In genomic region chr3:191094057-191094456, GRCh38 we compare ENCODE assay signal across 18 cellular contexts.
A peak's percentile ranks its signal among the peaks of the same experiment; 100 is the strongest.
DNase-seq lines count a peak whose midpoint lies in the region; ATAC-seq and TF ChIP-seq lines count a peak whose summit lies in the region.
"Had no signal": no experiment of that assay in that cellular context is flagged by ENCODE, and none has a peak within 500 bp of the region (broad histone marks: within the 10 kb centered on the region; RNA-seq: fewer than 3 reads in every experiment).

No MANE protein-coding gene starts in this region.

- peaks cover 3% of the 10 kb centered on the region; the same call in 1 of the 2 replicates for H3K27me3 ChIP-seq in SK-N-SH (ENCODE audit: insufficient read depth)
- no peaks in the 10 kb centered on the region for H3K27me3 ChIP-seq in adipocyte (replicated peaks; ENCODE audit: control insufficient read depth, insufficient read depth, low read length)
- H3K27me3 ChIP-seq in endodermal cell (ENCODE audit: control insufficient read depth, insufficient read depth, low read length, poor library complexity, severe bottlenecking): no peaks in the 10 kb centered on the region
- H3K27me3 ChIP-seq in SJCRH30: no peaks in the 10 kb centered on the region

- ATAC-seq in SK-N-SH treated with all-trans-retinoic acid at 6 μM for 48 hours: no peak
- ATAC-seq: activated CD8-positive, alpha-beta T cell treated with anti-CD3 and anti-CD28 coated beads, Interleukin-2, amount 10 ng/mL, durations not matched to agents 7 days and 5 days had no signal

- WGBS in SK-N-SH (ENCODE audit: low lambda C conversion rate): 0% methylated on average over 1 of the region's 1 CpG
- 86 to 88% methylated on average over 1 of the region's 1 CpG for WGBS in endodermal cell (ENCODE audit: insufficient coverage in 1 of 2, insufficient read length in 1 of 2), 2 experiments

- no peaks in the 10 kb centered on the region for H3K4me1 Mint-ChIP-seq in endodermal cell
- H3K4me1 Mint-ChIP-seq: nephron progenitor cell had no signal

- TF ChIP-seq EP300 in SK-N-SH (IDR thresholded peaks at IDR 0.05; ENCODE audit: borderline replicate concordance in 1 of 2, low read depth in 1 of 2, low read length in 1 of 2): no peak

- no peaks in the 10 kb centered on the region for H3K36me3 Mint-ChIP-seq in endodermal cell (ENCODE audit: low read depth)

- H3K79me2 ChIP-seq in SK-N-SH (ENCODE audit: insufficient read depth): no peaks in the 10 kb centered on the region

- H3K27ac Mint-ChIP-seq in endodermal cell: no peak overlapping the region
- H3K27ac Mint-ChIP-seq: activated CD8-positive, alpha-beta T cell treated with anti-CD3 and anti-CD28 coated beads, Interleukin-2, amount 10 ng/mL, durations not matched to agents 7 days and 5 days; dendritic cell treated with granulocyte-macrophage colony-stimulating factor and Interleukin-4, amounts not matched to agents 40 ng/mL and 50 ng/mL, for 4 days; nephron progenitor cell had no signal

- H3K9me2 ChIP-seq in SK-N-SH: no peaks in the 10 kb centered on the region

- TF ChIP-seq CTCF in SK-N-SH (IDR thresholded peaks at IDR 0.05) (no peak), fibroblast of the aortic adventitia (IDR thresholded peaks at IDR 0.05; ENCODE audit: insufficient read depth, low read length) (no peak), endodermal cell (conservative IDR thresholded peaks at IDR 0.05) (no peak)

- no peak overlapping the region for H2AFZ ChIP-seq in SK-N-SH (ENCODE audit: low read depth)

- no peaks in the 10 kb centered on the region for H3K9me3 ChIP-seq in SK-N-SH
- H3K9me3 ChIP-seq in adipocyte (ENCODE audit: control insufficient read depth, low read length): no peaks in the 10 kb centered on the region
- H3K9me3 ChIP-seq in endodermal cell (ENCODE audit: control insufficient read depth, low read length): no peaks in the 10 kb centered on the region
- H3K9me3 ChIP-seq in SJCRH30 (replicated peaks): no peaks in the 10 kb centered on the region

- no peak overlapping the region for H3K4me2 ChIP-seq in SK-N-SH

- H4K20me1 ChIP-seq in SK-N-SH (ENCODE audit: insufficient read depth): no peaks in the 10 kb centered on the region

- H3K9ac ChIP-seq in SK-N-SH (no peak overlapping the region), adipocyte (ENCODE audit: low read length) (peak overlapping the region; percentile 76), endodermal cell (ENCODE audit: extremely low read depth, low read length, poor library complexity, severe bottlenecking) (no peak overlapping the region)

- no peaks in the 10 kb centered on the region for H3K4me1 ChIP-seq in SK-N-SH (ENCODE audit: control insufficient read depth in 1 of 2, insufficient read depth in 2 of 2, low read depth in 1 of 2, low read length in 1 of 2)
- peaks cover 15% of the 10 kb centered on the region for H3K4me1 ChIP-seq in adipocyte (ENCODE audit: control insufficient read depth, insufficient read depth, low read length)
- H3K4me1 ChIP-seq in endodermal cell (ENCODE audit: control insufficient read depth, insufficient read depth, low read length): no peaks in the 10 kb centered on the region
- H3K4me1 ChIP-seq in SJCRH30: no peaks in the 10 kb centered on the region

- POLR2A ChIA-PET in SK-N-SH (lab: Yijun Ruan, JAX): no interaction called here

- H3K27ac ChIP-seq in SK-N-SH (ENCODE audit: low read depth in 2 of 2, low read length in 1 of 2): no peak overlapping the region
- H3K27ac ChIP-seq in endodermal cell (ENCODE audit: low read depth, low read length): no peak overlapping the region
- no peak overlapping the region for H3K27ac ChIP-seq in SJCRH30
- H3K27ac ChIP-seq: 22Rv1, SK-N-MC had no signal

- peaks cover 2% of the 10 kb centered on the region for H3K27me3 Mint-ChIP-seq in endodermal cell (ENCODE audit: insufficient read depth)
- H3K27me3 Mint-ChIP-seq: dendritic cell treated with granulocyte-macrophage colony-stimulating factor and Interleukin-4, amounts not matched to agents 40 ng/mL and 50 ng/mL, for 4 days had no signal

- H3K4me3 Mint-ChIP-seq in endodermal cell: no peak overlapping the region
- H3K4me3 Mint-ChIP-seq: activated CD8-positive, alpha-beta T cell treated with anti-CD3 and anti-CD28 coated beads, Interleukin-2, amount 10 ng/mL, durations not matched to agents 7 days and 5 days; dendritic cell treated with granulocyte-macrophage colony-stimulating factor and Interleukin-4, amounts not matched to agents 40 ng/mL and 50 ng/mL, for 4 days; nephron progenitor cell had no signal

- H3K9me3 Mint-ChIP-seq in endodermal cell: no peaks in the 10 kb centered on the region
- H3K9me3 Mint-ChIP-seq: dendritic cell treated with granulocyte-macrophage colony-stimulating factor and Interleukin-4, amounts not matched to agents 40 ng/mL and 50 ng/mL, for 4 days; nephron progenitor cell had no signal

- no peaks in the 10 kb centered on the region for H3K36me3 ChIP-seq in SK-N-SH (replicated peaks in 1 of 2; ENCODE audit: control insufficient read depth in 1 of 2, insufficient read depth in 2 of 2, low read length in 1 of 2)
- H3K36me3 ChIP-seq in adipocyte (ENCODE audit: control insufficient read depth, insufficient read depth, low read length, severe bottlenecking): no peaks in the 10 kb centered on the region
- H3K36me3 ChIP-seq in endodermal cell (ENCODE audit: control insufficient read depth, insufficient read depth, low read length): no peaks in the 10 kb centered on the region
- H3K36me3 ChIP-seq in SJCRH30: no peaks in the 10 kb centered on the region

- H3F3A ChIP-seq in SK-N-SH (replicated peaks; ENCODE audit: insufficient read depth): no peaks in the 10 kb centered on the region

- TF ChIP-seq RAD21 in SK-N-SH (IDR thresholded peaks at IDR 0.05; ENCODE audit: low read length): no peak

- DNase-seq in SK-N-SH (no peak), adipocyte (ENCODE audit: low read depth) (peak; percentile 81), fibroblast of the aortic adventitia (ENCODE audit: low read depth) (peak; percentile 83), smooth muscle cell of the brain vasculature (ENCODE audit: low read depth, low spot score) (peak; percentile 6), endodermal cell (no peak), nucleus accumbens (lab: John Stamatoyannopoulos, UW) (no peak), SJCRH30 (no peak)
- DNase-seq: activated CD8-positive, alpha-beta T cell treated with anti-CD3 and anti-CD28 coated beads, Interleukin-2, amount 10 ng/mL, durations not matched to agents 7 days and 5 days; amygdala; COR-L47; KG1; NCI-H1436; NCI-H345; nephron progenitor cell had no signal

- CTCF ChIA-PET in SK-N-SH (lab: Yijun Ruan, JAX): interaction anchor here (0.8 kb wide), 1 partner anchor 11 kb away, joined by 3 read pairs; no protein-coding TSS in a partner anchor

- H3K4me3 ChIP-seq in SK-N-SH (ENCODE audit: low read depth in 2 of 2, low read length in 1 of 2) (no peak overlapping the region), adipocyte (ENCODE audit: low read length) (peak overlapping the region; percentile 74), fibroblast of the aortic adventitia (ENCODE audit: low read depth, low read length) (no peak overlapping the region), endodermal cell (ENCODE audit: low read length) (no peak overlapping the region), SJCRH30 (no peak overlapping the region)
- H3K4me3 ChIP-seq: SK-N-MC had no signal

TF ChIP-seq in SK-N-SH, 30 proteins besides CTCF, POLR2A, EP300 and RAD21 (continues in another document):
- no peak for TF ChIP-seq NRF1 (IDR thresholded peaks at IDR 0.05; ENCODE audit: low read depth, low read length)
- TF ChIP-seq RXRA (IDR thresholded peaks at IDR 0.05; ENCODE audit: borderline replicate concordance, low read depth): no peak
- no peak for TF ChIP-seq FOXM1 (IDR thresholded peaks at IDR 0.05; ENCODE audit: low read depth)
- TF ChIP-seq, protein P1, sequence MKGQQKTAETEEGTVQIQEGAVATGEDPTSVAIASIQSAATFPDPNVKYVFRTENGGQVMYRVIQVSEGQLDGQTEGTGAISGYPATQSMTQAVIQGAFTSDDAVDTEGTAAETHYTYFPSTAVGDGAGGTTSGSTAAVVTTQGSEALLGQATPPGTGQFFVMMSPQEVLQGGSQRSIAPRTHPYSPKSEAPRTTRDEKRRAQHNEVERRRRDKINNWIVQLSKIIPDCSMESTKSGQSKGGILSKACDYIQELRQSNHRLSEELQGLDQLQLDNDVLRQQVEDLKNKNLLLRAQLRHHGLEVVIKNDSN (IDR thresholded peaks at IDR 0.05; ENCODE audit: borderline replicate concordance, low read depth): no peak
- peak; percentile 9; the same call in 1 of the 2 replicates for TF ChIP-seq FOSL2 (IDR thresholded peaks at IDR 0.05; ENCODE audit: borderline replicate concordance, low read depth)

TF ChIP-seq in SK-N-SH treated with all-trans-retinoic acid at 6 μM for 48 hours, 23 proteins besides CTCF, POLR2A, EP300 and RAD21:
- TF ChIP-seq ESRRG (CRISPR knock-in tag; IDR thresholded peaks at IDR 0.05): no peak
- TF ChIP-seq SNAI2 (CRISPR knock-in tag; IDR thresholded peaks at IDR 0.05): no peak
- no peak for TF ChIP-seq ZFP30 (CRISPR knock-in tag; IDR thresholded peaks at IDR 0.05)

Comparison
In these comparisons a context has a peak if more than half of its experiments do, and no peak if none do; other contexts are left out.
1. DNase-seq: peak in adipocyte (single experiment), fibroblast of the aortic adventitia (single experiment) and smooth muscle cell of the brain vasculature (single experiment); none in SK-N-SH (single experiment), endodermal cell (single experiment), nucleus accumbens (0 of 56) and SJCRH30 (0 of 2).